3 cellular contexts compared by ENCODE assay signal in genomic region chr10:115398026-115398425, GRCh38.
"Had no signal": no experiment of that assay in that cellular context is flagged by ENCODE, and none has a peak within 500 bp of the region (broad histone marks: within the 10 kb centered on the region; RNA-seq: fewer than 3 reads in every experiment).

No MANE protein-coding gene starts in this region.

- DNase-seq: GDM1, GF-D8 had no signal

- ATAC-seq: GM12878 had no signal
